ENCODE assay signal across 12 cellular contexts in the genomic region with DNA sequence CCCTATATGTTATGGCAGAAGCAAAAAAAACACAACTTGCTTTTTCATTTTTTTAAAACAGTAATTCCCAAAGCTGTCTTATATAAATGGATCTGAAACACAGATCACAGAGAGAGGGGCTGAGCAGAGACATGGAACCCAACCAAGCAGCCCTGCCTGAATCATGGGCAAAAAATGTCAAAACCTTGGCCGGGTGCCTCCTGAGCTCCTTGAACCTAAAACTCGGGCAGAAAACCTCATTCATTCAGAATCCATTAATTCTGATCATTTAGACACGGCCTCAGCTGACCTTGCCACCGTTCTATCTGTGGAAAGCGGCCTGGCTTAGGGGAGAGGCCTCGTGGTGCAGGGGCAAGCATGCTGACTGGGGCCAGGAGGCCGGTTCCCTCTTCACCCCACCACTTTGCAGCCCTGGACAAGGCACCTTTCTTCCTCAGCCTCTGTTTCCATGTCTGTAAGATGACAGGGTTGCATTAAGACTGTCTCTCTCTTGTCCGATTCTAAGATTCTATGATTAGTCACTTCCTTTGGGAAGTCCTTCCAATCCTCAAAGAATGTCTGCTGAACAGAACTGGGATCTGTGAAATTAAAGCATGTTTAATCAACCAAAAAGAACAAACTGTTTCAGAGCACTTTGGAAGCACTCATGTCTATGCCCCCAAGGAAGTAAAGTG. TPM values are rescaled to one million over a fixed set of nuclear protein-coding genes. Genes with fewer than 3 reads are reported as not detected.
DNase-seq lines count a peak whose midpoint lies in the region; ATAC-seq, FAIRE-seq and TF ChIP-seq lines count a peak whose summit lies in the region.
"Had no signal": no experiment of that assay in that cellular context is flagged by ENCODE, and none has a peak within 500 bp of the region (broad histone marks: within the 10 kb centered on the region; RNA-seq: fewer than 3 reads in every experiment).

No MANE protein-coding gene starts in this region.

- no peaks in the 10 kb centered on the region for H3K36me3 ChIP-seq in ascending aorta
- H3K36me3 ChIP-seq in skeletal muscle satellite cell (ENCODE audit: insufficient read depth, low read length) = no peaks in the 10 kb centered on the region

- no peak overlapping the region for H3K4me3 Mint-ChIP-seq in T-helper 2 cell treated with Interferon-gamma antibody and Interleukin-4, amounts not matched to agents 5 μg/mL and 100 μg/mL, for 36 hours
- no peak overlapping the region for H3K4me3 Mint-ChIP-seq in activated CD8-positive, alpha-beta T cell treated with anti-CD3 and anti-CD28 coated beads, Interleukin-2, amount 10 ng/mL, durations not matched to agents 7 days and 5 days

- CTCF ChIA-PET in activated CD8-positive, alpha-beta T cell treated with anti-CD3 and anti-CD28 coated beads, Interleukin-2, amount 10 ng/mL, durations not matched to agents 7 days and 5 days (lab: Charles Lee) = no interaction called here

- peak; percentile 67 for FAIRE-seq in H54 (lab: Jason Lieb, UNC)

- peak overlapping the region; percentile 53 to 73 for H3K27ac ChIP-seq in ascending aorta

- TF ChIP-seq POLR2A in H54 (IDR thresholded peaks at IDR 0.05; ENCODE audit: low read depth, low read length) = no peak

- H3K4me1 ChIP-seq in ascending aorta (peaks cover 3 to 22% of the 10 kb centered on the region in 2 donors), skeletal muscle satellite cell (ENCODE audit: control insufficient read depth, insufficient read depth, low read length) (peaks cover 49% of the 10 kb centered on the region)

- POLR2A ChIA-PET in activated CD8-positive, alpha-beta T cell treated with anti-CD3 and anti-CD28 coated beads, Interleukin-2, amount 10 ng/mL, durations not matched to agents 7 days and 5 days (lab: Charles Lee) = no interaction called here

- no peaks in the 10 kb centered on the region for H3K9me3 ChIP-seq in ascending aorta
- H3K9me3 ChIP-seq in skeletal muscle satellite cell (replicated peaks; ENCODE audit: low read length) = no peaks in the 10 kb centered on the region

- DNase-seq in H54 (ENCODE audit: insufficient read length, low spot score) (no peak), ascending aorta (ENCODE audit: low spot score in 2 of 2) (peak in 1 of 2 donors; percentile 80), foreskin fibroblast (peak; percentile 73 to 79), KBM-7 (no peak)
- no peak for DNase-seq in T-helper 2 cell treated with Interferon-gamma antibody and Interleukin-4, amounts not matched to agents 5 μg/mL and 100 μg/mL, for 36 hours (ENCODE audit: low spot score)
- DNase-seq in activated CD8-positive, alpha-beta T cell treated with anti-CD3 and anti-CD28 coated beads, Interleukin-2, amount 10 ng/mL, durations not matched to agents 7 days and 5 days = no peak
- DNase-seq: activated CD4-positive, alpha-beta T cell treated with anti-CD3 and anti-CD28 coated beads for 4 hours; NCI-H774 had no signal

- H3K27ac Mint-ChIP-seq in T-helper 2 cell treated with Interferon-gamma antibody and Interleukin-4, amounts not matched to agents 5 μg/mL and 100 μg/mL, for 36 hours = no peak overlapping the region
- H3K27ac Mint-ChIP-seq in activated CD8-positive, alpha-beta T cell treated with anti-CD3 and anti-CD28 coated beads, Interleukin-2, amount 10 ng/mL, durations not matched to agents 7 days and 5 days = no peak overlapping the region
- H3K27ac Mint-ChIP-seq: activated T-helper 2 cell treated with anti-CD3 and anti-CD28 coated beads, Interferon-gamma antibody, Interleukin-2, Interleukin-4, amounts not matched to agents 10 μg/mL and 5 μg/mL and 100 μg/mL, durations not matched to agents 14 hours and 24 hours and 36 hours had no signal

- no peaks in the 10 kb centered on the region for H3K36me3 Mint-ChIP-seq in T-helper 2 cell treated with Interferon-gamma antibody and Interleukin-4, amounts not matched to agents 5 μg/mL and 100 μg/mL, for 36 hours (ENCODE audit: low read depth)
- no peaks in the 10 kb centered on the region for H3K36me3 Mint-ChIP-seq in activated CD8-positive, alpha-beta T cell treated with anti-CD3 and anti-CD28 coated beads, Interleukin-2, amount 10 ng/mL, durations not matched to agents 7 days and 5 days (ENCODE audit: low read depth)

- TF ChIP-seq CTCF in ascending aorta (IDR thresholded peaks at IDR 0.05) (no peak), foreskin fibroblast (IDR thresholded peaks at IDR 0.05; ENCODE audit: low read depth, low read length) (no peak)

- ATAC-seq in activated CD8-positive, alpha-beta T cell treated with anti-CD3 and anti-CD28 coated beads, Interleukin-2, amount 10 ng/mL, durations not matched to agents 7 days and 5 days = no peak
- no peak for ATAC-seq in GM21423 (IDR thresholded peaks at IDR 0.05; ENCODE audit: unreplicated experiment)
- ATAC-seq: sciatic nerve had no signal

- H3K4me1 Mint-ChIP-seq in T-helper 2 cell treated with Interferon-gamma antibody and Interleukin-4, amounts not matched to agents 5 μg/mL and 100 μg/mL, for 36 hours (ENCODE audit: low read depth) = no peaks in the 10 kb centered on the region
- no peaks in the 10 kb centered on the region for H3K4me1 Mint-ChIP-seq in activated CD8-positive, alpha-beta T cell treated with anti-CD3 and anti-CD28 coated beads, Interleukin-2, amount 10 ng/mL, durations not matched to agents 7 days and 5 days (ENCODE audit: low read depth)

- H3K9me3 Mint-ChIP-seq in T-helper 2 cell treated with Interferon-gamma antibody and Interleukin-4, amounts not matched to agents 5 μg/mL and 100 μg/mL, for 36 hours = no peaks in the 10 kb centered on the region
- no peaks in the 10 kb centered on the region for H3K9me3 Mint-ChIP-seq in activated CD8-positive, alpha-beta T cell treated with anti-CD3 and anti-CD28 coated beads, Interleukin-2, amount 10 ng/mL, durations not matched to agents 7 days and 5 days (ENCODE audit: insufficient read depth)
- H3K9me3 Mint-ChIP-seq: activated T-helper 2 cell treated with anti-CD3 and anti-CD28 coated beads, Interferon-gamma antibody, Interleukin-2, Interleukin-4, amounts not matched to agents 10 μg/mL and 5 μg/mL and 100 μg/mL, durations not matched to agents 14 hours and 24 hours and 36 hours had no signal

- no peaks in the 10 kb centered on the region for H3K27me3 ChIP-seq in ascending aorta
- H3K27me3 ChIP-seq in skeletal muscle satellite cell (ENCODE audit: control insufficient read depth, insufficient read depth, low read length) = no peaks in the 10 kb centered on the region

- no peaks in the 10 kb centered on the region for H3K27me3 Mint-ChIP-seq in T-helper 2 cell treated with Interferon-gamma antibody and Interleukin-4, amounts not matched to agents 5 μg/mL and 100 μg/mL, for 36 hours (ENCODE audit: low read depth)
- H3K27me3 Mint-ChIP-seq in activated CD8-positive, alpha-beta T cell treated with anti-CD3 and anti-CD28 coated beads, Interleukin-2, amount 10 ng/mL, durations not matched to agents 7 days and 5 days (ENCODE audit: low read depth) = no peaks in the 10 kb centered on the region

- H3K9ac ChIP-seq in skeletal muscle satellite cell (ENCODE audit: low read depth, low read length) = peak overlapping the region; percentile 48

- peak overlapping the region; percentile 75 for H3K4me2 ChIP-seq in skeletal muscle satellite cell (ENCODE audit: low read length)

- intact Hi-C loops in ascending aorta (cut with DNase I) = loop anchor here (2.0 kb wide), 1 partner anchor 26 kb away; a partner anchor contains a TSS

- in situ Hi-C loops in KBM-7 (cut with MboI; ENCODE audit: low pct_unique_long_range_greater_than_20kb, low sequenced_read_pairs) = no loop called here

- H3K4me3 ChIP-seq in ascending aorta = no peak overlapping the region
- H3K4me3 ChIP-seq in foreskin fibroblast (ENCODE audit: low read depth in 1 of 2, low read length in 2 of 2) = no peak overlapping the region
- H3K4me3 ChIP-seq in skeletal muscle satellite cell (ENCODE audit: low read length) = peak overlapping the region; percentile 53

RNA-seq across cellular contexts. Expression of a gene that starts 26.0 kb away (rescaled TPM):
- 11.9 TPM for total RNA-seq in ascending aorta
- total RNA-seq in skeletal muscle satellite cell (2012; rRNA removed) = 5.6 and 15.7 TPM in 2 replicates
- not detected for total RNA-seq in activated CD8-positive, alpha-beta T cell treated with anti-CD3 and anti-CD28 coated beads, Interleukin-2, amount 10 ng/mL, durations not matched to agents 7 days and 5 days
- total RNA-seq: activated T-helper 2 cell treated with anti-CD3 and anti-CD28 coated beads, Interferon-gamma antibody, Interleukin-2, Interleukin-4, amounts not matched to agents 10 μg/mL and 5 μg/mL and 100 μg/mL, durations not matched to agents 14 hours and 24 hours and 36 hours had no signal

Comparison
In these comparisons a context has a peak if more than half of its experiments do, and no peak if none do; other contexts are left out.
1. DNase-seq: peak in foreskin fibroblast (2 of 2); none in H54 (single experiment), T-helper 2 cell treated with Interferon-gamma antibody and Interleukin-4, amounts not matched to agents 5 μg/mL and 100 μg/mL, for 36 hours (single experiment), activated CD8-positive, alpha-beta T cell treated with anti-CD3 and anti-CD28 coated beads, Interleukin-2, amount 10 ng/mL, durations not matched to agents 7 days and 5 days (single experiment) and KBM-7 (single experiment).
2. RNA of a gene that starts 26.0 kb away (total RNA-seq): 11.9 TPM in ascending aorta (single experiment); not detected in activated CD8-positive, alpha-beta T cell treated with anti-CD3 and anti-CD28 coated beads, Interleukin-2, amount 10 ng/mL, durations not matched to agents 7 days and 5 days; every median in the first group is over 10 times any median in the second.